10 cellular contexts compared by ENCODE assay signal in the genomic region with DNA sequence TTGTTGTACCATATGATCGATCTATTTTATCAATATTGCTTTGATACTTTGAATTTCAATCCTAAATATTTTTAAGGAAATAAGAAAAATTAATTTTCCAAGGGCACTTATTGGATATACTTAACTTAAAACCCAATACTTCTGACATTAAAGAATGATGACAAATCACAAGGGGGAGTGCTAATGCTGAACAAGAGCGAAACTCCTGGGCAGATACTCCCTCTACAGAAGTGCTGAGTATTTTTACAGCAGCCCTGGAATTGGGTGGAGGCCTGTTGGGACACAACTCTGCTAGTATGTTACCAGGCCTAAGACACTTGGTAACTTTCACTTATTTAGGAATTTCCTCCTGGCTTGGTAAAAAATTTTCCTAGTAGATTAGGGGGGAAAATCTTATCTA. TPM values are rescaled to one million over a fixed set of nuclear protein-coding genes. Genes with fewer than 3 reads are reported as not detected.
DNase-seq lines count a peak whose midpoint lies in the region; ATAC-seq and TF ChIP-seq lines count a peak whose summit lies in the region.
"Had no signal": no experiment of that assay in that cellular context is flagged by ENCODE, and none has a peak within 500 bp of the region (broad histone marks: within the 10 kb centered on the region; RNA-seq: fewer than 3 reads in every experiment).

No MANE protein-coding gene starts in this region.

- peaks cover 17% of the 10 kb centered on the region for H3K9me3 Mint-ChIP-seq in progenitor cell of endocrine pancreas (ENCODE audit: low read depth)

- H3K4me1 Mint-ChIP-seq in progenitor cell of endocrine pancreas (ENCODE audit: low read depth), result no peaks in the 10 kb centered on the region
- H3K4me1 Mint-ChIP-seq: neural progenitor cell had no signal

- CTCF ChIA-PET in RWPE1 (lab: Yijun Ruan, JAX), result no interaction called here

- H3K27ac ChIP-seq in RWPE1, result no peak overlapping the region
- H3K27ac ChIP-seq: neural progenitor cell, stomach had no signal

- in situ Hi-C loops in GM13977 (cut with MboI; ENCODE audit: low pct_unique_long_range_greater_than_20kb, low sequenced_read_pairs, unreplicated experiment), result no loop called here

- no peak for ATAC-seq in GM18498 (IDR thresholded peaks at IDR 0.05; ENCODE audit: unreplicated experiment)

- TF ChIP-seq CTCF in GM13977 (IDR thresholded peaks at IDR 0.05; ENCODE audit: extremely low read depth, insufficient read depth, missing control alignments), result peak; percentile 24
- TF ChIP-seq CTCF in RWPE1 (conservative IDR thresholded peaks at IDR 0.05; ENCODE audit: low read depth), result peak; percentile 11; the same call in 1 of the 2 replicates
- TF ChIP-seq CTCF in fibroblast of mammary gland (conservative IDR thresholded peaks at IDR 0.05; ENCODE audit: control insufficient read depth, insufficient read depth, low read depth, low read length), result peak; percentile 24
- TF ChIP-seq CTCF in progenitor cell of endocrine pancreas (IDR thresholded peaks at IDR 0.05; ENCODE audit: unreplicated experiment), result no peak

- H3K27me3 Mint-ChIP-seq in progenitor cell of endocrine pancreas, result no peaks in the 10 kb centered on the region

- H3K4me3 Mint-ChIP-seq in progenitor cell of endocrine pancreas (ENCODE audit: low read depth), result no peak overlapping the region
- H3K4me3 Mint-ChIP-seq: neural progenitor cell had no signal

- POLR2A ChIA-PET in RWPE1 (lab: Yijun Ruan, JAX; ENCODE audit: low non-redundant PET), result no interaction called here

- peaks cover 50% of the 10 kb centered on the region for H3K36me3 Mint-ChIP-seq in progenitor cell of endocrine pancreas (ENCODE audit: insufficient read depth)

- H3K27ac Mint-ChIP-seq in progenitor cell of endocrine pancreas, result peak overlapping the region; percentile 81
- H3K27ac Mint-ChIP-seq: neural progenitor cell had no signal

- DNase-seq in GM13977 (ENCODE audit: low spot score), result peak; percentile 25
- peak; percentile 44 for DNase-seq in RWPE1 (ENCODE audit: low spot score)
- DNase-seq in fibroblast of mammary gland (ENCODE audit: low read depth), result peak; percentile 58
- DNase-seq in progenitor cell of endocrine pancreas (ENCODE audit: low spot score, unreplicated experiment), result no peak
- DNase-seq in GM19238 (ENCODE audit: insufficient read length, low spot score), result no peak
- DNase-seq in activated CD4-positive, alpha-beta T cell treated with anti-CD3 and anti-CD28 coated beads, Interleukin-2, amount 50 U/mL, for 1 hour, result no peak
- DNase-seq in stimulated activated CD4-positive, alpha-beta T cell treated with anti-CD3 and anti-CD28 coated beads, Interleukin-4, amount 100 ng/mL, for 4 hours, result no peak
- DNase-seq: stomach had no signal

- no peak overlapping the region for H3K4me3 ChIP-seq in fibroblast of mammary gland (ENCODE audit: control insufficient read depth, low read depth, low read length)
- H3K4me3 ChIP-seq: neural progenitor cell, stomach had no signal

RNA-seq across cellular contexts. Expression of a gene that starts 46.2 kb away (rescaled TPM):
- 29.1 and 31.9 TPM in 2 replicates for total RNA-seq in progenitor cell of endocrine pancreas

RNA-seq across cellular contexts. Expression of a gene that starts 49.6 kb away (rescaled TPM):
- 133 and 134 TPM in 2 replicates for total RNA-seq in progenitor cell of endocrine pancreas

Comparison
In these comparisons a context has a peak if more than half of its experiments do, and no peak if none do; other contexts are left out.
1. DNase-seq: peak in GM13977 (single experiment), RWPE1 (single experiment) and fibroblast of mammary gland (single experiment); none in progenitor cell of endocrine pancreas (single experiment), GM19238 (single experiment), activated CD4-positive, alpha-beta T cell treated with anti-CD3 and anti-CD28 coated beads, Interleukin-2, amount 50 U/mL, for 1 hour (single experiment) and stimulated activated CD4-positive, alpha-beta T cell treated with anti-CD3 and anti-CD28 coated beads, Interleukin-4, amount 100 ng/mL, for 4 hours (0 of 2).